ENCODE assay signal across 1 cellular context in the genomic region with DNA sequence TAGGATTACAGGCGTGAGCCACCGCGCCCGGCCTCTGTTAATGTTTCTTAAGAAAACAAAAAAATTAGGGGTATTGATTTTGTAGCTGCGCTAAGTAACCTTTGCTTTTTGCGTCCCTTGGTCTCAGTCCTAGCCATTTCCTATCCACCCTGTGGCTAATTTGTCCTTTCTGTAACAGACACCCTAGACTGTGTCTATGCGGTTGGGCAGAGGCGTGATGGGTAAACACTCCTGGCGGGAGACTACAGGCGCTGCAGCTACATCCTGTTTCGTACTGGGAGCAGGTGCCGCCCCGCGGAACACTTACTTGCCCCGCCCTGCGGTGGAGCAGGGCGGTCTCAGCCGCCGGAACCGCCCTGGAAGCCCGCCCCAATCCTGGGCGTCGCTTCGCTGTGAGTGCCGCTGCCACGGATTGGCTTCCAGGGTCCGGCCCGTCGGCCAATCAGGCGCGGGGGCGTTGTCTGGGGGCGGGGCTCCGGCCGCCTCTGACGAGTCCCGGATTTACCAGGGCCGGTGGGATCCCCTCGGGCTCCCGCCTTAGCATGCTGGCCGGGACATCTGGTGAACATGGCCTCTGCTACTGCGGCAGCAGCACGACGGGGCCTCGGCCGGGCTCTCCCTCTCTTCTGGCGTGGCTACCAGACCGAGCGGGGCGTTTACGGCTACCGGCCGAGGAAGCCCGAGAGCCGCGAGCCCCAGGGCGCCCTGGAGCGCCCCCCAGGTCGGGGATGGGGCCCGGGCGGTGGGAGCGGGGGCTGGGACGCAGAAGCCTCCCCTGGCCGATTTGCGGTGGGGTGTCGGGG.
TF ChIP-seq lines count a peak whose summit lies in the region.

A gene with protein sequence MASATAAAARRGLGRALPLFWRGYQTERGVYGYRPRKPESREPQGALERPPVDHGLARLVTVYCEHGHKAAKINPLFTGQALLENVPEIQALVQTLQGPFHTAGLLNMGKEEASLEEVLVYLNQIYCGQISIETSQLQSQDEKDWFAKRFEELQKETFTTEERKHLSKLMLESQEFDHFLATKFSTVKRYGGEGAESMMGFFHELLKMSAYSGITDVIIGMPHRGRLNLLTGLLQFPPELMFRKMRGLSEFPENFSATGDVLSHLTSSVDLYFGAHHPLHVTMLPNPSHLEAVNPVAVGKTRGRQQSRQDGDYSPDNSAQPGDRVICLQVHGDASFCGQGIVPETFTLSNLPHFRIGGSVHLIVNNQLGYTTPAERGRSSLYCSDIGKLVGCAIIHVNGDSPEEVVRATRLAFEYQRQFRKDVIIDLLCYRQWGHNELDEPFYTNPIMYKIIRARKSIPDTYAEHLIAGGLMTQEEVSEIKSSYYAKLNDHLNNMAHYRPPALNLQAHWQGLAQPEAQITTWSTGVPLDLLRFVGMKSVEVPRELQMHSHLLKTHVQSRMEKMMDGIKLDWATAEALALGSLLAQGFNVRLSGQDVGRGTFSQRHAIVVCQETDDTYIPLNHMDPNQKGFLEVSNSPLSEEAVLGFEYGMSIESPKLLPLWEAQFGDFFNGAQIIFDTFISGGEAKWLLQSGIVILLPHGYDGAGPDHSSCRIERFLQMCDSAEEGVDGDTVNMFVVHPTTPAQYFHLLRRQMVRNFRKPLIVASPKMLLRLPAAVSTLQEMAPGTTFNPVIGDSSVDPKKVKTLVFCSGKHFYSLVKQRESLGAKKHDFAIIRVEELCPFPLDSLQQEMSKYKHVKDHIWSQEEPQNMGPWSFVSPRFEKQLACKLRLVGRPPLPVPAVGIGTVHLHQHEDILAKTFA (plus strand): TSS at position 488 of the 803 bp plus-strand sequence. CDS start 80 bp downstream, at position 568.

TF ChIP-seq in K562, 482 proteins besides CTCF, POLR2A, EP300 and RAD21 (continued from another document and continues in another):
- TF ChIP-seq HNRNPLL (IDR thresholded peaks at IDR 0.05; ENCODE audit: low read depth, low read length, poor library complexity, severe bottlenecking) (peak; percentile 47), LARP7 (IDR thresholded peaks at IDR 0.05) (no peak), DMBX1 (CRISPR knock-in tag; IDR thresholded peaks at IDR 0.05; ENCODE audit: borderline replicate concordance) (peak; percentile 40; the same call in 1 of the 2 replicates), FOXA3 (CRISPR knock-in tag; conservative IDR thresholded peaks at IDR 0.05 in 1 of 2, IDR thresholded peaks at IDR 0.05 in 1 of 2) (peak in 1 of 2 experiments; percentile 72; a peak in 3 of 4 replicates), ZNF175 (CRISPR knock-in tag; IDR thresholded peaks at IDR 0.05; ENCODE audit: low read depth) (peak; percentile 60; the same call in 1 of the 2 replicates), ATF4 (CRISPR knock-in tag; IDR thresholded peaks at IDR 0.05) (no peak), ZNF592 (IDR thresholded peaks at IDR 0.05) (peak; percentile 88), E2F3 (CRISPR knock-in tag; IDR thresholded peaks at IDR 0.05) (peak; percentile 64; the same call in 1 of the 2 replicates), ZBTB1 (CRISPR knock-in tag; IDR thresholded peaks at IDR 0.05; ENCODE audit: borderline replicate concordance, low read depth) (peak; percentile 92), ETV1 (tag; conservative IDR thresholded peaks at IDR 0.05; ENCODE audit: low read depth) (peak; percentile 91), XRCC5 (IDR thresholded peaks at IDR 0.05; ENCODE audit: low read depth, low read length) (0 out of 2 replicates have a peak, but pooled peaks have one; percentile 32), MXI1 (IDR thresholded peaks at IDR 0.05; ENCODE audit: low read depth, low read length) (peak; percentile 44; the same call in 1 of the 2 replicates), SMAD4 (CRISPR knock-in tag; conservative IDR thresholded peaks at IDR 0.05) (peak; percentile 93), PCBP1 (IDR thresholded peaks at IDR 0.05; ENCODE audit: low read depth, low read length, poor library complexity, severe bottlenecking) (peak; percentile 33), CCNT2 (IDR thresholded peaks at IDR 0.05; ENCODE audit: borderline replicate concordance, extremely low read depth, insufficient read length, low read depth, low read length) (peak; percentile 72), RHOXF2B (CRISPR knock-in tag; conservative IDR thresholded peaks at IDR 0.05) (no peak), ATF1 (CRISPR knock-in tag; IDR thresholded peaks at IDR 0.05) (no peak), ATF1 (tag; IDR thresholded peaks at IDR 0.05) (peak; percentile 76), TCF3 (CRISPR knock-in tag; IDR thresholded peaks at IDR 0.05) (peak; percentile 28; the same call in 1 of the 2 replicates), FOS (IDR thresholded peaks at IDR 0.05; ENCODE audit: extremely low read depth, insufficient read length) (peak; percentile 83), E2F8 (IDR thresholded peaks at IDR 0.05; ENCODE audit: low read depth, partially characterized antibody) (peak; percentile 94), TEAD4 (IDR thresholded peaks at IDR 0.05; ENCODE audit: low read length) (peak; percentile 44; the same call in 1 of the 2 replicates), TEAD4 (CRISPR knock-in tag; IDR thresholded peaks at IDR 0.05; ENCODE audit: borderline replicate concordance) (no peak)
- TF ChIP-seq, protein P1, sequence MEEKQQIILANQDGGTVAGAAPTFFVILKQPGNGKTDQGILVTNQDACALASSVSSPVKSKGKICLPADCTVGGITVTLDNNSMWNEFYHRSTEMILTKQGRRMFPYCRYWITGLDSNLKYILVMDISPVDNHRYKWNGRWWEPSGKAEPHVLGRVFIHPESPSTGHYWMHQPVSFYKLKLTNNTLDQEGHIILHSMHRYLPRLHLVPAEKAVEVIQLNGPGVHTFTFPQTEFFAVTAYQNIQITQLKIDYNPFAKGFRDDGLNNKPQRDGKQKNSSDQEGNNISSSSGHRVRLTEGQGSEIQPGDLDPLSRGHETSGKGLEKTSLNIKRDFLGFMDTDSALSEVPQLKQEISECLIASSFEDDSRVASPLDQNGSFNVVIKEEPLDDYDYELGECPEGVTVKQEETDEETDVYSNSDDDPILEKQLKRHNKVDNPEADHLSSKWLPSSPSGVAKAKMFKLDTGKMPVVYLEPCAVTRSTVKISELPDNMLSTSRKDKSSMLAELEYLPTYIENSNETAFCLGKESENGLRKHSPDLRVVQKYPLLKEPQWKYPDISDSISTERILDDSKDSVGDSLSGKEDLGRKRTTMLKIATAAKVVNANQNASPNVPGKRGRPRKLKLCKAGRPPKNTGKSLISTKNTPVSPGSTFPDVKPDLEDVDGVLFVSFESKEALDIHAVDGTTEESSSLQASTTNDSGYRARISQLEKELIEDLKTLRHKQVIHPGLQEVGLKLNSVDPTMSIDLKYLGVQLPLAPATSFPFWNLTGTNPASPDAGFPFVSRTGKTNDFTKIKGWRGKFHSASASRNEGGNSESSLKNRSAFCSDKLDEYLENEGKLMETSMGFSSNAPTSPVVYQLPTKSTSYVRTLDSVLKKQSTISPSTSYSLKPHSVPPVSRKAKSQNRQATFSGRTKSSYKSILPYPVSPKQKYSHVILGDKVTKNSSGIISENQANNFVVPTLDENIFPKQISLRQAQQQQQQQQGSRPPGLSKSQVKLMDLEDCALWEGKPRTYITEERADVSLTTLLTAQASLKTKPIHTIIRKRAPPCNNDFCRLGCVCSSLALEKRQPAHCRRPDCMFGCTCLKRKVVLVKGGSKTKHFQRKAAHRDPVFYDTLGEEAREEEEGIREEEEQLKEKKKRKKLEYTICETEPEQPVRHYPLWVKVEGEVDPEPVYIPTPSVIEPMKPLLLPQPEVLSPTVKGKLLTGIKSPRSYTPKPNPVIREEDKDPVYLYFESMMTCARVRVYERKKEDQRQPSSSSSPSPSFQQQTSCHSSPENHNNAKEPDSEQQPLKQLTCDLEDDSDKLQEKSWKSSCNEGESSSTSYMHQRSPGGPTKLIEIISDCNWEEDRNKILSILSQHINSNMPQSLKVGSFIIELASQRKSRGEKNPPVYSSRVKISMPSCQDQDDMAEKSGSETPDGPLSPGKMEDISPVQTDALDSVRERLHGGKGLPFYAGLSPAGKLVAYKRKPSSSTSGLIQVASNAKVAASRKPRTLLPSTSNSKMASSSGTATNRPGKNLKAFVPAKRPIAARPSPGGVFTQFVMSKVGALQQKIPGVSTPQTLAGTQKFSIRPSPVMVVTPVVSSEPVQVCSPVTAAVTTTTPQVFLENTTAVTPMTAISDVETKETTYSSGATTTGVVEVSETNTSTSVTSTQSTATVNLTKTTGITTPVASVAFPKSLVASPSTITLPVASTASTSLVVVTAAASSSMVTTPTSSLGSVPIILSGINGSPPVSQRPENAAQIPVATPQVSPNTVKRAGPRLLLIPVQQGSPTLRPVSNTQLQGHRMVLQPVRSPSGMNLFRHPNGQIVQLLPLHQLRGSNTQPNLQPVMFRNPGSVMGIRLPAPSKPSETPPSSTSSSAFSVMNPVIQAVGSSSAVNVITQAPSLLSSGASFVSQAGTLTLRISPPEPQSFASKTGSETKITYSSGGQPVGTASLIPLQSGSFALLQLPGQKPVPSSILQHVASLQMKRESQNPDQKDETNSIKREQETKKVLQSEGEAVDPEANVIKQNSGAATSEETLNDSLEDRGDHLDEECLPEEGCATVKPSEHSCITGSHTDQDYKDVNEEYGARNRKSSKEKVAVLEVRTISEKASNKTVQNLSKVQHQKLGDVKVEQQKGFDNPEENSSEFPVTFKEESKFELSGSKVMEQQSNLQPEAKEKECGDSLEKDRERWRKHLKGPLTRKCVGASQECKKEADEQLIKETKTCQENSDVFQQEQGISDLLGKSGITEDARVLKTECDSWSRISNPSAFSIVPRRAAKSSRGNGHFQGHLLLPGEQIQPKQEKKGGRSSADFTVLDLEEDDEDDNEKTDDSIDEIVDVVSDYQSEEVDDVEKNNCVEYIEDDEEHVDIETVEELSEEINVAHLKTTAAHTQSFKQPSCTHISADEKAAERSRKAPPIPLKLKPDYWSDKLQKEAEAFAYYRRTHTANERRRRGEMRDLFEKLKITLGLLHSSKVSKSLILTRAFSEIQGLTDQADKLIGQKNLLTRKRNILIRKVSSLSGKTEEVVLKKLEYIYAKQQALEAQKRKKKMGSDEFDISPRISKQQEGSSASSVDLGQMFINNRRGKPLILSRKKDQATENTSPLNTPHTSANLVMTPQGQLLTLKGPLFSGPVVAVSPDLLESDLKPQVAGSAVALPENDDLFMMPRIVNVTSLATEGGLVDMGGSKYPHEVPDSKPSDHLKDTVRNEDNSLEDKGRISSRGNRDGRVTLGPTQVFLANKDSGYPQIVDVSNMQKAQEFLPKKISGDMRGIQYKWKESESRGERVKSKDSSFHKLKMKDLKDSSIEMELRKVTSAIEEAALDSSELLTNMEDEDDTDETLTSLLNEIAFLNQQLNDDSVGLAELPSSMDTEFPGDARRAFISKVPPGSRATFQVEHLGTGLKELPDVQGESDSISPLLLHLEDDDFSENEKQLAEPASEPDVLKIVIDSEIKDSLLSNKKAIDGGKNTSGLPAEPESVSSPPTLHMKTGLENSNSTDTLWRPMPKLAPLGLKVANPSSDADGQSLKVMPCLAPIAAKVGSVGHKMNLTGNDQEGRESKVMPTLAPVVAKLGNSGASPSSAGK (IDR thresholded peaks at IDR 0.05), result peak; percentile 63; the same call in 1 of the 2 replicates
- TF ChIP-seq, protein P2, sequence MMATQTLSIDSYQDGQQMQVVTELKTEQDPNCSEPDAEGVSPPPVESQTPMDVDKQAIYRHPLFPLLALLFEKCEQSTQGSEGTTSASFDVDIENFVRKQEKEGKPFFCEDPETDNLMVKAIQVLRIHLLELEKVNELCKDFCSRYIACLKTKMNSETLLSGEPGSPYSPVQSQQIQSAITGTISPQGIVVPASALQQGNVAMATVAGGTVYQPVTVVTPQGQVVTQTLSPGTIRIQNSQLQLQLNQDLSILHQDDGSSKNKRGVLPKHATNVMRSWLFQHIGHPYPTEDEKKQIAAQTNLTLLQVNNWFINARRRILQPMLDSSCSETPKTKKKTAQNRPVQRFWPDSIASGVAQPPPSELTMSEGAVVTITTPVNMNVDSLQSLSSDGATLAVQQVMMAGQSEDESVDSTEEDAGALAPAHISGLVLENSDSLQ (IDR thresholded peaks at IDR 0.05), result peak; percentile 69
